Comparison of ENCODE assay signal across 8 cellular contexts in the genomic region with DNA sequence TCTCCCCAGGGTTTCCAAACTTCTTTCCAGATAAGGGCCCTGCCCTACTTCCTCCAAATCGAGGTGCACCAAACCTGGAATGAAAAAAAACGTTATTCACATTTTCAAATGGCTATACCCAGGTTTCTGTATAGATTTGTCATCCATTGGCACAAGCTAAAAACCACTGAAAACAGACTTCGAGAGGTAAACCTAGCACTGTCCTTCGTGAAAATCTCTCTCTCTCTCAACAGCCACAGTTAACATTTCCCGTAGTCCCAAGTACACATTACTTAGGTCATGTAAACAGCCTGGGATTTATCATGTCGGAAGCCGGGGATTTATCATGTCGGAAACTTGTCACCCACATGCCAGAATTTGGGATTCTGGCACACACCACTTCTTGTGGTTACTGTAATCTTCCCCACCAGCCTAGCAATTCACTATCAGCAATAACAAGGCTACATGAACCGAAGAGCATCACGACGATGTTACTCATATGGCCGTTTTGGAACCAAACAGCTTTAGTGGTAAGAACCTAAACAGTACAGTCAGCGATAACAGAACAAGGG. TPM values are rescaled to one million over a fixed set of nuclear protein-coding genes. Genes with fewer than 3 reads are reported as not detected.
A peak's percentile ranks its signal among the peaks of the same experiment; 100 is the strongest.
DNase-seq lines count a peak whose midpoint lies in the region; ATAC-seq and TF ChIP-seq lines count a peak whose summit lies in the region.

No MANE protein-coding gene starts in this region.

- ATAC-seq in IMR-90 (ENCODE audit: low read depth) (no peak), HG02610 (IDR thresholded peaks at IDR 0.05; ENCODE audit: unreplicated experiment) (no peak)

- intact Hi-C loops in IMR-90 (cut with micrococcal nuclease) = no loop called here
- intact Hi-C loops in mammary epithelial cell (cut with micrococcal nuclease) = no loop called here

- TF ChIP-seq POLR2A in IMR-90 (IDR thresholded peaks at IDR 0.05; ENCODE audit: low read depth, low read length) = no peak

- CTCF ChIA-PET in IMR-90 (lab: Yijun Ruan, JAX) (interaction anchor here (0.5 kb wide), 1 partner anchor 192 kb away, joined by 4 read pairs; no protein-coding TSS in a partner anchor), mammary epithelial cell (lab: Charles Lee; ENCODE audit: low non-redundant PET) (no interaction called here)

- H3K79me2 ChIP-seq in mammary epithelial cell (ENCODE audit: insufficient read depth, low read length) = peaks cover 92% of the 10 kb centered on the region

- dilution Hi-C loops in IMR-90 (cut with HindIII; ENCODE audit: low sequenced_read_pairs, unreplicated experiment) = no loop called here
- dilution Hi-C loops in mammary epithelial cell (cut with HindIII; ENCODE audit: low sequenced_read_pairs) = no loop called here

- peak overlapping the region; percentile 45; the same call in 1 of the 2 replicates for H3K18ac ChIP-seq in IMR-90 (ENCODE audit: low read depth, low read length)

- H3K36me3 ChIP-seq in IMR-90 (ENCODE audit: control insufficient read depth, insufficient read depth, low read length) = peaks cover 51% of the 10 kb centered on the region
- H3K36me3 ChIP-seq in mammary epithelial cell (ENCODE audit: insufficient read depth, low read length) = peaks cover 43% of the 10 kb centered on the region

- 0% methylated on average over 6 of the region's 13 CpGs; no CpG with 5 or more reads in 1 of the 2 experiments for WGBS in IMR-90 (ENCODE audit: extremely low coverage in 2 of 2, insufficient read length in 1 of 2), 2 experiments
- 2% methylated on average over 13 of the region's 13 CpGs for WGBS in mammary epithelial cell (ENCODE audit: low coverage, missing lambda C conversion rate)

- H3K4ac ChIP-seq in IMR-90 (ENCODE audit: low read depth, low read length) = peak overlapping the region; percentile 61

- POLR2A ChIA-PET in IMR-90 (lab: Charles Lee; ENCODE audit: unreplicated experiment) = interaction anchor here (0.8 to 1.1 kb wide), 3 partner anchors 8 to 130 kb away, joined by 3 to 7 read pairs (median 3); a partner anchor contains a TSS

- H2AK9ac ChIP-seq in IMR-90 (replicated peaks; ENCODE audit: low read depth, low read length, poor library complexity) = peak overlapping the region; percentile 2

- H2BK5ac ChIP-seq in IMR-90 (ENCODE audit: low read depth, low read length, poor library complexity, severe bottlenecking) = peak overlapping the region; percentile 73

- H3K56ac ChIP-seq in IMR-90 (ENCODE audit: extremely low read depth, insufficient read depth, low read length) = peak overlapping the region; percentile 82

- H2BK120ac ChIP-seq in IMR-90 (ENCODE audit: low read depth, low read length) = no peak overlapping the region

- peak overlapping the region; percentile 89 for H3K14ac ChIP-seq in IMR-90 (replicated peaks; ENCODE audit: low read depth, low read length)

- H2AK5ac ChIP-seq in IMR-90 (ENCODE audit: low read depth, low read length) = peak overlapping the region; percentile 51

- H4K20me1 ChIP-seq in IMR-90 (ENCODE audit: insufficient read depth, low read length) (peaks cover 86% of the 10 kb centered on the region), mammary epithelial cell (ENCODE audit: insufficient read depth, low read length) (peaks cover 25% of the 10 kb centered on the region)

- no peak for TF ChIP-seq CTCF in AG10803 (conservative IDR thresholded peaks at IDR 0.05; ENCODE audit: low read length)
- no peak for TF ChIP-seq CTCF in IMR-90 (conservative IDR thresholded peaks at IDR 0.05; ENCODE audit: low read depth, low read length)
- TF ChIP-seq CTCF in mammary epithelial cell (conservative IDR thresholded peaks at IDR 0.05 in 1 of 2, IDR thresholded peaks at IDR 0.05 in 1 of 2; ENCODE audit: extremely low read depth in 1 of 2, insufficient read depth in 1 of 2, low read depth in 1 of 2, low read length in 2 of 2) = no peak

- no peak overlapping the region for H2BK15ac ChIP-seq in IMR-90 (ENCODE audit: low read depth, low read length)

- peak overlapping the region; percentile 90 for H3K4me2 ChIP-seq in IMR-90 (ENCODE audit: low read depth, low read length)
- H3K4me2 ChIP-seq in mammary epithelial cell (ENCODE audit: insufficient read depth, low read depth, low read length) = peak overlapping the region; percentile 89

- peak overlapping the region; percentile 97 for H3K23ac ChIP-seq in IMR-90 (ENCODE audit: low read depth, low read length)

- H3K27me3 ChIP-seq in IMR-90 (ENCODE audit: control insufficient read depth, insufficient read depth, low read length) (no peaks in the 10 kb centered on the region), mammary epithelial cell (ENCODE audit: insufficient read depth, low read length) (no peaks in the 10 kb centered on the region), mononuclear cell (ENCODE audit: insufficient read depth, low read length) (no peaks in the 10 kb centered on the region)

- H3K4me3 ChIP-seq in AG10803 (ENCODE audit: low read length) (peak overlapping the region; percentile 96), IMR-90 (ENCODE audit: insufficient read depth, low read depth, low read length) (peak overlapping the region; percentile 93), mammary epithelial cell (replicated peaks in 1 of 3; ENCODE audit: insufficient read depth in 1 of 3, low read depth in 2 of 3, low read length in 3 of 3) (peak overlapping the region; percentile 82 to 100 (median 97)), mononuclear cell (ENCODE audit: low read length) (peak overlapping the region; percentile 100)

- H3K9me1 ChIP-seq in IMR-90 (ENCODE audit: insufficient read depth, low read length) = peaks cover 7% of the 10 kb centered on the region

- H3K4me1 ChIP-seq in IMR-90 (ENCODE audit: control insufficient read depth, insufficient read depth, low read length) = peaks cover 2% of the 10 kb centered on the region; the same call in 1 of the 2 replicates
- peaks cover 57% of the 10 kb centered on the region for H3K4me1 ChIP-seq in mammary epithelial cell (ENCODE audit: insufficient read depth, low read length)
- H3K4me1 ChIP-seq in mononuclear cell (ENCODE audit: insufficient read depth, low read length) = peaks cover 54% of the 10 kb centered on the region

- 0 out of 2 replicates have a peak overlapping the region, but pooled peaks have one; percentile 7 for H4K91ac ChIP-seq in IMR-90 (ENCODE audit: insufficient read depth, low read depth, low read length)

- H2BK20ac ChIP-seq in IMR-90 (ENCODE audit: low read depth, low read length) = no peak overlapping the region

- peak overlapping the region; percentile 13; the same call in 1 of the 2 replicates for H4K5ac ChIP-seq in IMR-90 (ENCODE audit: low read depth, low read length)

- in situ Hi-C loops in IMR-90 (cut with MboI; ENCODE audit: low sequenced_read_pairs) (no loop called here), mammary epithelial cell (cut with MboI; ENCODE audit: low sequenced_read_pairs in 2 of 2) (no loop called here), KBM-7 (cut with MboI; ENCODE audit: low pct_unique_long_range_greater_than_20kb, low sequenced_read_pairs) (loop anchor here (10.0 kb wide), 1 partner anchor 180 kb away; no protein-coding TSS in a partner anchor)

- peak; percentile 56 for DNase-seq in AG10803 (ENCODE audit: low read depth)
- peak; percentile 75 for DNase-seq in IMR-90
- DNase-seq in mammary epithelial cell = no peak
- no peak for DNase-seq in KBM-7
- DNase-seq in SK-N-DZ (ENCODE audit: low spot score) = no peak
- no peak for DNase-seq in NCI-H2171 treated with DMSO at 0.1 percent for 48 hours (lab: John Stamatoyannopoulos, UW)

- H2AFZ ChIP-seq in IMR-90 (replicated peaks; ENCODE audit: low read length, poor library complexity) (no peak overlapping the region), mammary epithelial cell (ENCODE audit: low read depth, low read length) (no peak overlapping the region)

- no peak overlapping the region for H4K8ac ChIP-seq in IMR-90 (ENCODE audit: low read depth in 2 of 2, low read length in 2 of 2)

- peaks cover 27 to 68% of the 10 kb centered on the region in 2 experiments for H3K79me1 ChIP-seq in IMR-90 (ENCODE audit: low read depth in 1 of 2, low read length in 2 of 2)

- H3K27ac ChIP-seq in IMR-90 (ENCODE audit: insufficient read depth, low read length) = peak overlapping the region; percentile 47
- peak overlapping the region; percentile 99 for H3K27ac ChIP-seq in mammary epithelial cell (ENCODE audit: insufficient read depth, low read depth, low read length)

- no TSS peak for BruUV-seq in IMR-90 (replicated peaks; lab: Mats Ljungman, UMichigan)
- no TSS peak for BruUV-seq in mammary epithelial cell (replicated peaks; lab: Mats Ljungman, UMichigan)

- no peak for TF ChIP-seq RAD21 in IMR-90 (IDR thresholded peaks at IDR 0.05; ENCODE audit: low read length)

- no peaks in the 10 kb centered on the region for H3K9me3 ChIP-seq in IMR-90 (ENCODE audit: control insufficient read depth, insufficient read depth, low read length)
- no peaks in the 10 kb centered on the region for H3K9me3 ChIP-seq in mammary epithelial cell (replicated peaks; ENCODE audit: insufficient read depth, low read length)
- no peaks in the 10 kb centered on the region for H3K9me3 ChIP-seq in mononuclear cell (ENCODE audit: low read depth, low read length)

- H3K9ac ChIP-seq in IMR-90 (ENCODE audit: low read depth, low read length) = peak overlapping the region; percentile 90
- H3K9ac ChIP-seq in mammary epithelial cell (ENCODE audit: insufficient read depth, low read length) = peak overlapping the region; percentile 100

RNA-seq across cellular contexts. Expression of a gene that starts 1.2 kb away (rescaled TPM):
- 253 and 330 TPM in 2 replicates for total RNA-seq in IMR-90 (2012; rRNA removed)
- polyA plus RNA-seq in IMR-90 (2012; rRNA removed) = 781 and 848 TPM in 2 replicates
- polyA plus RNA-seq in IMR-90 (2012; cell fraction: cytosol; rRNA removed) = 975 and 1,133 TPM in 2 replicates
- 2,426 and 5,868 TPM in 2 replicates for polyA plus RNA-seq in IMR-90 (2012; cell fraction: nucleus; rRNA removed; ENCODE audit: low replicate concordance)
- 100 to 1,000 TPM; 365 to 726 TPM for total RNA-seq in mammary epithelial cell
- polyA plus RNA-seq in mammary epithelial cell = 459 TPM
- polyA minus RNA-seq in mammary epithelial cell = 589 TPM
- total RNA-seq in mononuclear cell = 1,862 TPM
- 452 and 483 TPM in 2 replicates for polyA plus RNA-seq in SK-N-DZ (2014; cell fraction: cytosol; rRNA removed)
- 1,137 and 1,529 TPM in 2 replicates for polyA plus RNA-seq in SK-N-DZ (2014; cell fraction: nucleus; rRNA removed)

RNA-seq across cellular contexts. Expression of a gene that starts 1.9 kb away (rescaled TPM):
- 6.1 and 13.3 TPM in 2 replicates for total RNA-seq in IMR-90 (2012; rRNA removed)
- 12.4 and 13.6 TPM in 2 replicates for polyA plus RNA-seq in IMR-90 (2012; rRNA removed)
- polyA plus RNA-seq in IMR-90 (2012; cell fraction: cytosol; rRNA removed) = 1.8 and 2.2 TPM in 2 replicates
- polyA plus RNA-seq in IMR-90 (2012; cell fraction: nucleus; rRNA removed; ENCODE audit: low replicate concordance) = 8.1 and 70.7 TPM in 2 replicates
- 10 to 100 TPM; 18.7 to 36.5 TPM for total RNA-seq in mammary epithelial cell
- polyA plus RNA-seq in mammary epithelial cell = 14.6 TPM
- 19.4 TPM for polyA minus RNA-seq in mammary epithelial cell
- total RNA-seq in mononuclear cell = 194 TPM
- polyA plus RNA-seq in SK-N-DZ (2014; cell fraction: cytosol; rRNA removed) = 45.5 and 67.4 TPM in 2 replicates
- polyA plus RNA-seq in SK-N-DZ (2014; cell fraction: nucleus; rRNA removed) = 225 and 324 TPM in 2 replicates

RNA-seq across cellular contexts. Expression of a gene that starts 8.0 kb away (rescaled TPM):
- total RNA-seq in IMR-90 (2012; rRNA removed) = 7.0 and 9.2 TPM in 2 replicates
- 6.6 and 7.7 TPM in 2 replicates for polyA plus RNA-seq in IMR-90 (2012; rRNA removed)
- polyA plus RNA-seq in IMR-90 (2012; cell fraction: cytosol; rRNA removed) = 1.7 and 3.1 TPM in 2 replicates
- 5.9 and 26.6 TPM in 2 replicates for polyA plus RNA-seq in IMR-90 (2012; cell fraction: nucleus; rRNA removed; ENCODE audit: low replicate concordance)
- 10 to 100 TPM in 1 of 2 donors, 1 to 10 TPM in 1; 3.8 to 17.7 TPM for total RNA-seq in mammary epithelial cell
- 5.1 TPM for polyA plus RNA-seq in mammary epithelial cell
- polyA minus RNA-seq in mammary epithelial cell = 3.4 TPM
- total RNA-seq in mononuclear cell = 17.2 TPM
- polyA plus RNA-seq in SK-N-DZ (2014; cell fraction: cytosol; rRNA removed) = 28.1 and 35.9 TPM in 2 replicates
- 70.8 and 89.2 TPM in 2 replicates for polyA plus RNA-seq in SK-N-DZ (2014; cell fraction: nucleus; rRNA removed)

RNA-seq across cellular contexts. Expression of a gene that starts 55.9 kb away (rescaled TPM):
- total RNA-seq in IMR-90 (2012; rRNA removed) (0.36 and 0.56 TPM in 2 replicates), mammary epithelial cell (under 1 TPM in 1 of 2 donors, not detected in 1; 0.33 TPM), mononuclear cell (29.4 TPM)
- polyA plus RNA-seq in IMR-90 (2012; rRNA removed) (0.23 and 0.44 TPM in 2 replicates), mammary epithelial cell (2.5 TPM)
- polyA plus RNA-seq in IMR-90 (2012; cell fraction: cytosol; rRNA removed) = 0.05 and 1.2 TPM in 2 replicates
- polyA plus RNA-seq in IMR-90 (2012; cell fraction: nucleus; rRNA removed; ENCODE audit: low replicate concordance) = 0.18 and 0.78 TPM in 2 replicates
- polyA minus RNA-seq in mammary epithelial cell = not detected
- not detected in 2 replicates for polyA plus RNA-seq in SK-N-DZ (2014; cell fraction: cytosol; rRNA removed)
- polyA plus RNA-seq in SK-N-DZ (2014; cell fraction: nucleus; rRNA removed) = not detected in 2 replicates

Comparison
In these comparisons a context has a peak if more than half of its experiments do, and no peak if none do; other contexts are left out.
1. DNase-seq: peak in AG10803 (single experiment) and IMR-90 (single experiment); none in mammary epithelial cell (single experiment), KBM-7 (single experiment), SK-N-DZ (single experiment) and NCI-H2171 treated with DMSO at 0.1 percent for 48 hours (single experiment).
2. Peak in every context shown above with its lines, with median percentiles within 50 percentile points of each other: H3K4me3 ChIP-seq.